ENCODE assay signal across 14 cellular contexts in genomic region chr1:185534806-185535205, GRCh38.
DNase-seq lines count a peak whose midpoint lies in the region; ATAC-seq, FAIRE-seq and TF ChIP-seq lines count a peak whose summit lies in the region.
"Had no signal": no experiment of that assay in that cellular context is flagged by ENCODE, and none has a peak within 500 bp of the region (broad histone marks: within the 10 kb centered on the region; RNA-seq: fewer than 3 reads in every experiment).

No MANE protein-coding gene starts in this region.

- no TSS peak for BruUV-seq in K562 (replicated peaks; lab: Mats Ljungman, UMichigan)

- ATAC-seq in K562 (no peak), mucosa of descending colon (peak; percentile 88)
- ATAC-seq: natural killer cell treated with Interleukin-12 subunit alpha and Interleukin-12 subunit beta and Interleukin-15 and Interleukin-18, amount 100 ng/mL, for 72 hours; stimulated activated naive CD8-positive, alpha-beta T cell treated with anti-CD3 and anti-CD28 coated beads, Interleukin-15, Interleukin-2, amounts not matched to agents 100 U/mL and 50 U/mL, for 24 hours had no signal

- H2AFZ ChIP-seq in K562 (ENCODE audit: low read depth, low read length): peak overlapping the region; percentile 65

- no peak overlapping the region for H3K4me3 Mint-ChIP-seq in activated naive CD8-positive, alpha-beta T cell treated with anti-CD3 and anti-CD28 coated beads for 36 hours
- no peak overlapping the region for H3K4me3 Mint-ChIP-seq in progenitor cell of endocrine pancreas (ENCODE audit: low read depth)
- H3K4me3 Mint-ChIP-seq: activated naive CD8-positive, alpha-beta T cell treated with anti-CD3 and anti-CD28 coated beads, Interleukin-2, amount 10 ng/mL, durations not matched to agents 7 days and 5 days; CD4-positive, CD25-positive, alpha-beta regulatory T cell; natural killer cell treated with Interleukin-12 subunit alpha and Interleukin-12 subunit beta and Interleukin-15 and Interleukin-18, amount 100 ng/mL, for 72 hours had no signal

- DNase-seq in DMS53 (lab: John Stamatoyannopoulos, UW): peak; percentile 55
- DNase-seq in NCI-H2029 treated with DMSO at 0.1 percent for 48 hours (lab: John Stamatoyannopoulos, UW): peak; percentile 99
- DNase-seq in K562 (ENCODE audit: extremely low read depth in 1 of 4, low spot score in 3 of 4): no peak
- no peak for DNase-seq in mucosa of descending colon
- DNase-seq in activated naive CD8-positive, alpha-beta T cell treated with anti-CD3 and anti-CD28 coated beads for 36 hours: no peak
- DNase-seq in activated T-cell treated with anti-CD3 and anti-CD28 coated beads for 4 hours: no peak
- DNase-seq in progenitor cell of endocrine pancreas (ENCODE audit: low spot score, unreplicated experiment): no peak
- DNase-seq in NCI-H510A (lab: John Stamatoyannopoulos, UW): no peak
- DNase-seq: activated naive CD8-positive, alpha-beta T cell treated with anti-CD3 and anti-CD28 coated beads, Interleukin-2, amount 10 ng/mL, durations not matched to agents 7 days and 5 days; CD4-positive, CD25-positive, alpha-beta regulatory T cell; NCI-H187; stimulated activated naive CD8-positive, alpha-beta T cell treated with anti-CD3 and anti-CD28 coated beads, Interleukin-15, Interleukin-2, amounts not matched to agents 100 U/mL and 50 U/mL, for 24 hours; SW 1271 had no signal

- no peaks in the 10 kb centered on the region for H3K27me3 ChIP-seq in K562 (ENCODE audit: control insufficient read depth in 2 of 2, insufficient read depth in 2 of 2, low read length in 2 of 2)

- H3K9me3 ChIP-seq in K562 (replicated peaks; ENCODE audit: control insufficient read depth, insufficient read depth, low read depth, low read length): no peaks in the 10 kb centered on the region
- H3K9me3 ChIP-seq in mucosa of descending colon: no peaks in the 10 kb centered on the region

- TF ChIP-seq RAD21 in K562 (CRISPR knock-in tag; conservative IDR thresholded peaks at IDR 0.05 in 1 of 2, IDR thresholded peaks at IDR 0.05 in 1 of 2): no peak

- H3K9ac ChIP-seq in K562 (ENCODE audit: insufficient read depth in 1 of 2, low read depth in 2 of 2, low read length in 2 of 2): no peak overlapping the region

- WGBS in K562 (ENCODE audit: insufficient coverage, low coverage, missing lambda C conversion rate): 21% methylated on average over 7 of the region's 7 CpGs

- in situ Hi-C loops in K562 (cut with MboI): no loop called here

- no peak overlapping the region for H3K27ac ChIP-seq in K562 (ENCODE audit: extremely low read depth, low read depth, low read length)

- no peaks in the 10 kb centered on the region for H3K9me1 ChIP-seq in K562 (ENCODE audit: control insufficient read depth, insufficient read depth, low read length)

- H3K36me3 ChIP-seq in K562 (ENCODE audit: control insufficient read depth, insufficient read depth, low read length): no peaks in the 10 kb centered on the region; the same call in 2 of the 3 replicates
- no peaks in the 10 kb centered on the region for H3K36me3 ChIP-seq in mucosa of descending colon (ENCODE audit: low read depth)

- H3K9me3 Mint-ChIP-seq in activated naive CD8-positive, alpha-beta T cell treated with anti-CD3 and anti-CD28 coated beads for 36 hours: peaks cover 5% of the 10 kb centered on the region
- peaks cover 4% of the 10 kb centered on the region for H3K9me3 Mint-ChIP-seq in progenitor cell of endocrine pancreas (ENCODE audit: low read depth)

- H3K27me3 Mint-ChIP-seq in activated naive CD8-positive, alpha-beta T cell treated with anti-CD3 and anti-CD28 coated beads for 36 hours: no peaks in the 10 kb centered on the region
- H3K27me3 Mint-ChIP-seq in progenitor cell of endocrine pancreas: no peaks in the 10 kb centered on the region
- H3K27me3 Mint-ChIP-seq: activated naive CD8-positive, alpha-beta T cell treated with anti-CD3 and anti-CD28 coated beads, Interleukin-2, amount 10 ng/mL, durations not matched to agents 7 days and 5 days; CD4-positive, CD25-positive, alpha-beta regulatory T cell had no signal

- POLR2A ChIA-PET in K562 (lab: Yijun Ruan, JAX): no interaction called here

- no peak for FAIRE-seq in K562 (lab: Jason Lieb, UNC)

- peaks cover 6% of the 10 kb centered on the region for H3K4me1 Mint-ChIP-seq in activated naive CD8-positive, alpha-beta T cell treated with anti-CD3 and anti-CD28 coated beads for 36 hours
- peaks cover 8% of the 10 kb centered on the region for H3K4me1 Mint-ChIP-seq in progenitor cell of endocrine pancreas (ENCODE audit: low read depth)

- no peaks in the 10 kb centered on the region for H4K20me1 ChIP-seq in K562 (replicated peaks; ENCODE audit: control insufficient read depth, insufficient read depth, low read length)

- TF ChIP-seq EP300 in K562 (IDR thresholded peaks at IDR 0.05; ENCODE audit: low read length): no peak

- H3K4me2 ChIP-seq in K562 (ENCODE audit: insufficient read depth, low read length): no peak overlapping the region

- H3K36me3 Mint-ChIP-seq in activated naive CD8-positive, alpha-beta T cell treated with anti-CD3 and anti-CD28 coated beads for 36 hours: peaks cover 2% of the 10 kb centered on the region
- H3K36me3 Mint-ChIP-seq in progenitor cell of endocrine pancreas (ENCODE audit: insufficient read depth): no peaks in the 10 kb centered on the region
- H3K36me3 Mint-ChIP-seq: CD4-positive, CD25-positive, alpha-beta regulatory T cell had no signal

- no peaks in the 10 kb centered on the region for H3K79me2 ChIP-seq in K562 (ENCODE audit: control insufficient read depth, insufficient read depth, low read length)

- no peak for TF ChIP-seq POLR2A in K562 (conservative IDR thresholded peaks at IDR 0.05)

- TF ChIP-seq CTCF in K562 (IDR thresholded peaks at IDR 0.05 in 2 of 3, conservative IDR thresholded peaks at IDR 0.05 in 1 of 3; ENCODE audit: insufficient read depth in 2 of 3, low read depth in 1 of 3, low read length in 3 of 3): no peak
- no peak for TF ChIP-seq CTCF in mucosa of descending colon (IDR thresholded peaks at IDR 0.05)
- TF ChIP-seq CTCF in progenitor cell of endocrine pancreas (IDR thresholded peaks at IDR 0.05; ENCODE audit: unreplicated experiment): no peak

- no peak overlapping the region for H3K27ac Mint-ChIP-seq in activated naive CD8-positive, alpha-beta T cell treated with anti-CD3 and anti-CD28 coated beads for 36 hours
- H3K27ac Mint-ChIP-seq in progenitor cell of endocrine pancreas: no peak overlapping the region
- H3K27ac Mint-ChIP-seq: activated naive CD8-positive, alpha-beta T cell treated with anti-CD3 and anti-CD28 coated beads, Interleukin-2, amount 10 ng/mL, durations not matched to agents 7 days and 5 days; CD4-positive, CD25-positive, alpha-beta regulatory T cell; natural killer cell treated with Interleukin-12 subunit alpha and Interleukin-12 subunit beta and Interleukin-15 and Interleukin-18, amount 100 ng/mL, for 72 hours had no signal

- H3K4me3 ChIP-seq in K562 (no peak overlapping the region), mucosa of descending colon (no peak overlapping the region)

- intact Hi-C loops in K562 (cut with micrococcal nuclease): no loop called here
- intact Hi-C loops in mucosa of descending colon (cut with DNase I, micrococcal nuclease): no loop called here

- H3K4me1 ChIP-seq in K562 (replicated peaks in 1 of 2; ENCODE audit: control insufficient read depth in 2 of 2, insufficient read depth in 2 of 2, low read length in 2 of 2): peaks cover 0 to 21% of the 10 kb centered on the region in 2 experiments; a peak in 3 of 5 replicates
- H3K4me1 ChIP-seq in mucosa of descending colon (ENCODE audit: low read depth): peaks cover 8% of the 10 kb centered on the region

- CTCF ChIA-PET in K562 (lab: Yijun Ruan, JAX; ENCODE audit: low intra/inter-chr PET ratio): no interaction called here

TF ChIP-seq in K562, 482 proteins besides CTCF, POLR2A, EP300 and RAD21 (continues in another document):
- TF ChIP-seq ZNF146 (CRISPR knock-in tag; IDR thresholded peaks at IDR 0.05; ENCODE audit: unreplicated experiment): no peak
- TF ChIP-seq TAF9B (IDR thresholded peaks at IDR 0.05; ENCODE audit: partially characterized antibody): no peak
- no peak for TF ChIP-seq GTF2A2 (tag; IDR thresholded peaks at IDR 0.05)
- no peak for TF ChIP-seq NFXL1 (CRISPR knock-in tag; IDR thresholded peaks at IDR 0.05)
- no peak for TF ChIP-seq ZNF12 (CRISPR knock-in tag; IDR thresholded peaks at IDR 0.05)
- TF ChIP-seq HES1 (IDR thresholded peaks at IDR 0.05; ENCODE audit: low read depth): no peak
- TF ChIP-seq SIX5 (IDR thresholded peaks at IDR 0.05; ENCODE audit: borderline replicate concordance in 1 of 2, insufficient read depth in 1 of 2, low read depth in 1 of 2, low read length in 2 of 2): no peak
- no peak for TF ChIP-seq PYGO2 (tag; IDR thresholded peaks at IDR 0.05)
- no peak for TF ChIP-seq TRIM28 (IDR thresholded peaks at IDR 0.05)
- TF ChIP-seq ZNF444 (CRISPR knock-in tag; IDR thresholded peaks at IDR 0.05): no peak
- TF ChIP-seq POLR3A (IDR thresholded peaks at IDR 0.05; ENCODE audit: borderline replicate concordance, extremely low read depth, insufficient read depth, insufficient read length): no peak
- TF ChIP-seq ZBTB8A (IDR thresholded peaks at IDR 0.05; ENCODE audit: partially characterized antibody): no peak
- no peak for TF ChIP-seq DDX20 (tag; IDR thresholded peaks at IDR 0.05; ENCODE audit: low read depth)
- TF ChIP-seq MTA2 (IDR thresholded peaks at IDR 0.05; ENCODE audit: low read depth): no peak
- TF ChIP-seq ZBTB12 (CRISPR knock-in tag; IDR thresholded peaks at IDR 0.05): no peak
- TF ChIP-seq ZNF75A (CRISPR knock-in tag; IDR thresholded peaks at IDR 0.05): no peak

Comparison
In these comparisons a context has a peak if more than half of its experiments do, and no peak if none do; other contexts are left out.
1. DNase-seq: peak in DMS53 (single experiment) and NCI-H2029 treated with DMSO at 0.1 percent for 48 hours (single experiment); none in K562 (0 of 4), mucosa of descending colon (0 of 3), activated naive CD8-positive, alpha-beta T cell treated with anti-CD3 and anti-CD28 coated beads for 36 hours (single experiment), activated T-cell treated with anti-CD3 and anti-CD28 coated beads for 4 hours (single experiment), progenitor cell of endocrine pancreas (single experiment) and NCI-H510A (single experiment).